ENCODE assay signal across 1 cellular context in the genomic region with DNA sequence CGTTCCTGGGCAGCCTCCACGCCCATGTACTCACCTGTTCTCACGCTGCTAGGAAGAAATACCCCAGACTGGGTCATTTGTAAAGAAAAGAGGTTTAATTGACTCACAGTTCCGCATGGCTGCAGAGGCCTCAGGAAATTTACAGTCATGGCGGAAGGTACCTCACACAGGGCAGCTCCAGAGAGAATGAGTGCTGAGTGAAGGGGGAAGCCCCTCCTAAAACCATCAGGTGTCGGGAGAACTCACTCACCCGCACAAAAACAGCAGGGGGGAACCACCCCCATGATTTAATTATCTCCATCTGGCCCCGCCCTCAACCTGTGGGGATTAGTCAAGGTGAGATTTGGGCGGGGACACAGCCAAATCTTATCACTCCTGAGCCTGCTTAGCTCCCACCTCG.
TF ChIP-seq lines count a peak whose summit lies in the region.

No MANE protein-coding gene starts in this region.

TF ChIP-seq in WTC11, 78 proteins besides CTCF, POLR2A, EP300 and RAD21 (continued from another document):
- TF ChIP-seq, protein P1, sequence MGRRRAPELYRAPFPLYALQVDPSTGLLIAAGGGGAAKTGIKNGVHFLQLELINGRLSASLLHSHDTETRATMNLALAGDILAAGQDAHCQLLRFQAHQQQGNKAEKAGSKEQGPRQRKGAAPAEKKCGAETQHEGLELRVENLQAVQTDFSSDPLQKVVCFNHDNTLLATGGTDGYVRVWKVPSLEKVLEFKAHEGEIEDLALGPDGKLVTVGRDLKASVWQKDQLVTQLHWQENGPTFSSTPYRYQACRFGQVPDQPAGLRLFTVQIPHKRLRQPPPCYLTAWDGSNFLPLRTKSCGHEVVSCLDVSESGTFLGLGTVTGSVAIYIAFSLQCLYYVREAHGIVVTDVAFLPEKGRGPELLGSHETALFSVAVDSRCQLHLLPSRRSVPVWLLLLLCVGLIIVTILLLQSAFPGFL (CRISPR knock-in tag; IDR thresholded peaks at IDR 0.05; ENCODE audit: borderline replicate concordance), result no peak
- no peak for TF ChIP-seq KAT7 (CRISPR knock-in tag; IDR thresholded peaks at IDR 0.05; ENCODE audit: borderline replicate concordance)
- TF ChIP-seq, protein P2, sequence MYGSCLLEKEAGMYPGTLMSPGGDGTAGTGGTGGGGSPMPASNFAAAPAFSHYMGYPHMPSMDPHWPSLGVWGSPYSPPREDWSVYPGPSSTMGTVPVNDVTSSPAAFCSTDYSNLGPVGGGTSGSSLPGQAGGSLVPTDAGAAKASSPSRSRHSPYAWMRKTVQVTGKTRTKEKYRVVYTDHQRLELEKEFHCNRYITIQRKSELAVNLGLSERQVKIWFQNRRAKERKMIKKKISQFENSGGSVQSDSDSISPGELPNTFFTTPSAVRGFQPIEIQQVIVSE (CRISPR knock-in tag; IDR thresholded peaks at IDR 0.05; ENCODE audit: borderline replicate concordance), result no peak
